In genomic region chr7:152674860-152675760, GRCh38 we compare ENCODE assay signal across 8 cellular contexts. TPM values are rescaled to one million over a fixed set of nuclear protein-coding genes. Genes with fewer than 3 reads are reported as not detected.
DNase-seq lines count a peak whose midpoint lies in the region; ATAC-seq and TF ChIP-seq lines count a peak whose summit lies in the region.

No MANE protein-coding gene starts in this region.

- peak overlapping the region; percentile 44 for H3K27ac ChIP-seq in RWPE2 (ENCODE audit: poor library complexity, severe bottlenecking)

- peaks cover 41% of the 10 kb centered on the region for H3K36me3 ChIP-seq in RWPE2 (ENCODE audit: low read depth)

- no peaks in the 10 kb centered on the region for H3K4me1 ChIP-seq in RWPE2 (ENCODE audit: insufficient read depth, poor library complexity, severe bottlenecking)

- no peaks in the 10 kb centered on the region for H3K9me3 Mint-ChIP-seq in natural killer cell

- in situ Hi-C loops in KBM-7 (cut with MboI; ENCODE audit: low pct_unique_long_range_greater_than_20kb, low sequenced_read_pairs): no loop called here

- ATAC-seq in GM21381 (IDR thresholded peaks at IDR 0.05; ENCODE audit: unreplicated experiment) (peak; percentile 26), RWPE2 (ENCODE audit: low read depth) (peak; percentile 60), natural killer cell (no peak)

- peaks cover 6 to 14% of the 10 kb centered on the region in 2 donors for H3K4me1 Mint-ChIP-seq in natural killer cell

- H3K4me3 ChIP-seq in RWPE2 (ENCODE audit: severe bottlenecking): peak overlapping the region; percentile 78

- H3K9me3 ChIP-seq in RWPE2 (ENCODE audit: severe bottlenecking): no peaks in the 10 kb centered on the region

- TF ChIP-seq CTCF in RWPE2 (IDR thresholded peaks at IDR 0.05; ENCODE audit: poor library complexity, severe bottlenecking) (no peak), natural killer cell (IDR thresholded peaks at IDR 0.05) (no peak)

- intact Hi-C loops in natural killer cell (cut with micrococcal nuclease): loop anchor here (5.0 to 10.0 kb wide), 3 partner anchors 82 to 340 kb away; partner anchors contain the start of gene ACTR3B

- no peaks in the 10 kb centered on the region for H3K27me3 Mint-ChIP-seq in natural killer cell (ENCODE audit: low read depth in 2 of 2)

- H3K4me3 Mint-ChIP-seq in natural killer cell: peak overlapping the region; percentile 96

- H3K27ac Mint-ChIP-seq in natural killer cell: peak overlapping the region in 1 of 2 donors; percentile 94

- no peaks in the 10 kb centered on the region for H3K36me3 Mint-ChIP-seq in natural killer cell

- DNase-seq in DMS79 (lab: John Stamatoyannopoulos, UW): peak; percentile 73
- DNase-seq in KBM-7: peak; percentile 71
- DNase-seq in RWPE2 (ENCODE audit: low spot score): no peak
- peak; percentile 13 for DNase-seq in dermis blood vessel endothelial cell
- no peak for DNase-seq in natural killer cell
- no peak for DNase-seq in putamen (ENCODE audit: low spot score)
- no peak for DNase-seq in activated CD4-positive, CD25-positive, alpha-beta regulatory T cell (lab: John Stamatoyannopoulos, UW)

- H3K27me3 ChIP-seq in RWPE2 (ENCODE audit: insufficient read depth, poor library complexity, severe bottlenecking): no peaks in the 10 kb centered on the region

RNA-seq across cellular contexts. Expression of gene XRCC2, which starts 0.8 kb away (rescaled TPM):
- total RNA-seq in dermis blood vessel endothelial cell: 3.1 and 7.0 TPM in 2 replicates
- total RNA-seq in natural killer cell: 1 to 10 TPM; 1.0 to 1.3 (median 1.2) TPM

Comparison
In these comparisons a context has a peak if more than half of its experiments do, and no peak if none do; other contexts are left out.
1. DNase-seq: peak in DMS79 (single experiment), KBM-7 (single experiment) and dermis blood vessel endothelial cell (single experiment); none in RWPE2 (single experiment), natural killer cell (single experiment), putamen (single experiment) and activated CD4-positive, CD25-positive, alpha-beta regulatory T cell (0 of 4).
2. ATAC-seq: peak in GM21381 (single experiment) and RWPE2 (single experiment); none in natural killer cell (0 of 3).